In genomic region chr16:76195648-76196047, GRCh38 we compare ENCODE assay signal across 27 cellular contexts.
"Had no signal": no experiment of that assay in that cellular context is flagged by ENCODE, and none has a peak within 500 bp of the region (broad histone marks: within the 10 kb centered on the region; RNA-seq: fewer than 3 reads in every experiment).

No MANE protein-coding gene starts in this region.

- H3K27me3 ChIP-seq: neural progenitor cell, neutrophil, right atrium auricular region, stomach, testis, thyroid gland, transverse colon, upper lobe of left lung, vagina had no signal

- H3K4me3 ChIP-seq: lower lobe of right lung, neural progenitor cell, right atrium auricular region, skin epidermis, stomach, testis, thyroid gland, transverse colon, upper lobe of left lung had no signal

- ATAC-seq: left ventricle myocardium superior; lower lobe of right lung; natural killer cell; sciatic nerve; stimulated activated naive B cell treated with anti-CD40 and anti-IgM and Interleukin-4, amounts not matched to agents 10 μg/mL and 1 μg/mL and 100 μg/mL, for 72 hours; stimulated activated naive CD8-positive, alpha-beta T cell treated with anti-CD3 and anti-CD28 coated beads, Interleukin-15, Interleukin-2, amounts not matched to agents 100 U/mL and 50 U/mL, for 24 hours had no signal

- DNase-seq: hippocampal formation; kidney glomerular epithelial cell; left ventricle myocardium superior; lower lobe of right lung; mammary epithelial cell; mesenchymal stem cell; naive B cell; natural killer cell; nephron progenitor cell; occipital lobe; stimulated activated CD4-positive, alpha-beta T cell treated with anti-CD3 and anti-CD28 coated beads, Interleukin-12 subunit alpha, Interleukin-12 subunit beta, amount 100 ng/mL, for 4 hours; stimulated activated CD4-positive, alpha-beta T cell treated with anti-CD3 and anti-CD28 coated beads, Interleukin-15, amount 100 ng/mL, for 24 hours; stimulated activated CD4-positive, alpha-beta T cell treated with anti-CD3 and anti-CD28 coated beads, Interleukin-2, amount 100 ng/mL, for 24 hours; stimulated activated CD4-positive, alpha-beta T cell treated with anti-CD3 and anti-CD28 coated beads, Interleukin-4, amount 100 ng/mL, for 1 hour; stimulated activated naive B cell treated with anti-CD40 and anti-IgM and Interleukin-4, amounts not matched to agents 10 μg/mL and 1 μg/mL and 100 μg/mL, for 72 hours; stimulated activated naive CD8-positive, alpha-beta T cell treated with anti-CD3 and anti-CD28 coated beads, Interleukin-15, Interleukin-2, amounts not matched to agents 100 U/mL and 50 U/mL, for 24 hours; stomach; testis; thyroid gland; transverse colon; upper lobe of left lung had no signal

- H3K27ac ChIP-seq: lower lobe of right lung, neural progenitor cell, neutrophil, right atrium auricular region, skin epidermis, stomach, testis, thyroid gland, transverse colon, upper lobe of left lung, vagina had no signal

- H3K36me3 ChIP-seq: lower lobe of right lung, neural progenitor cell, neutrophil, right atrium auricular region, stomach, thyroid gland, transverse colon, upper lobe of left lung, vagina had no signal

- H3K9me3 ChIP-seq: lower lobe of right lung, neutrophil, right atrium auricular region, stomach, testis, thyroid gland, transverse colon, upper lobe of left lung, vagina had no signal

- H3K4me1 ChIP-seq: lower lobe of right lung, right atrium auricular region, testis, thyroid gland, transverse colon, upper lobe of left lung had no signal
